Comparison of ENCODE assay signal across 20 cellular contexts in genomic region chr12:116183741-116184141, GRCh38.
DNase-seq lines count a peak whose midpoint lies in the region; FAIRE-seq and TF ChIP-seq lines count a peak whose summit lies in the region.
"Had no signal": no experiment of that assay in that cellular context is flagged by ENCODE, and none has a peak within 500 bp of the region (broad histone marks: within the 10 kb centered on the region; RNA-seq: fewer than 3 reads in every experiment).

No MANE protein-coding gene starts in this region.

- H3K27ac Mint-ChIP-seq in astrocyte (ENCODE audit: unreplicated experiment): peak overlapping the region; percentile 43
- H3K27ac Mint-ChIP-seq: activated naive CD8-positive, alpha-beta T cell treated with anti-CD3 and anti-CD28 coated beads for 36 hours; immature natural killer cell had no signal

- no peak overlapping the region for H3K27ac ChIP-seq in HEK293 (ENCODE audit: extremely low read depth, low read depth, low read length)
- no peak overlapping the region for H3K27ac ChIP-seq in astrocyte (ENCODE audit: low read depth, low read length)
- H3K27ac ChIP-seq: esophagus squamous epithelium, heart right ventricle, ovary, stomach had no signal

- H3K4me1 Mint-ChIP-seq in astrocyte (ENCODE audit: low read depth, unreplicated experiment): peaks cover 61% of the 10 kb centered on the region

- POLR2A ChIA-PET in HEK293 (lab: Yijun Ruan, JAX): interaction anchor here (0.5 kb wide), 1 partner anchor 22 kb away, joined by 3 read pairs; no protein-coding TSS in a partner anchor

- H4K20me1 ChIP-seq in astrocyte (ENCODE audit: insufficient read depth, low read length): peaks cover 98% of the 10 kb centered on the region

- TF ChIP-seq CTCF in HEK293 (tag by site-specific recombination; IDR thresholded peaks at IDR 0.05) (no peak), astrocyte (IDR thresholded peaks at IDR 0.05; ENCODE audit: insufficient read depth, low read depth, low read length) (no peak)

- no peak overlapping the region for H3K9ac ChIP-seq in astrocyte (ENCODE audit: low read length)

- CTCF ChIA-PET in HEK293 (lab: Yijun Ruan, JAX): interaction anchor here (0.5 to 1.0 kb wide), 3 partner anchors 10 to 356 kb away, joined by 3 to 6 read pairs (median 3); no protein-coding TSS in a partner anchor

- DNase-seq in D341Med (ENCODE audit: low spot score): peak; percentile 46
- peak; percentile 58 for DNase-seq in astrocyte (ENCODE audit: low read depth)
- DNase-seq in myocyte (ENCODE audit: low read depth): peak; percentile 16
- no peak for DNase-seq in activated effector memory CD4-positive, alpha-beta T cell treated with Interleukin-2 at 50 U/mL for 16 hours
- no peak for DNase-seq in NCI-H187 treated with DMSO at 0.1 percent for 48 hours (lab: John Stamatoyannopoulos, UW)
- DNase-seq in T1000 (lab: John Stamatoyannopoulos, UW): no peak
- DNase-seq: activated naive CD8-positive, alpha-beta T cell treated with anti-CD3 and anti-CD28 coated beads for 36 hours; caudate nucleus; COR-L47; effector CD4-positive, alpha-beta T cell; esophagus squamous epithelium; heart right ventricle; immature natural killer cell; NCI-H1417 treated with DMSO at 0.1 percent for 48 hours; NCI-H2171; ovary; RPMI8226; stimulated activated CD4-positive, alpha-beta T cell treated with anti-CD3 and anti-CD28 coated beads, Interleukin-2, amount 100 ng/mL, for 24 hours; stomach had no signal

- H3K4me2 ChIP-seq in astrocyte (ENCODE audit: low read length): no peak overlapping the region

- H3K9me3 ChIP-seq in HEK293 (ENCODE audit: control insufficient read depth, insufficient read depth, low read depth, low read length): no peaks in the 10 kb centered on the region
- no peaks in the 10 kb centered on the region for H3K9me3 ChIP-seq in astrocyte (ENCODE audit: insufficient read depth, low read depth, low read length)
- H3K9me3 ChIP-seq: esophagus squamous epithelium, heart right ventricle, ovary, stomach had no signal

- no peaks in the 10 kb centered on the region for H3K9me3 Mint-ChIP-seq in astrocyte (ENCODE audit: unreplicated experiment)
- H3K9me3 Mint-ChIP-seq: activated naive CD8-positive, alpha-beta T cell treated with anti-CD3 and anti-CD28 coated beads for 36 hours; immature natural killer cell had no signal

- no peaks in the 10 kb centered on the region; a peak in 1 of 3 replicates for H3K36me3 ChIP-seq in HEK293 (ENCODE audit: control insufficient read depth in 2 of 2, insufficient read depth in 1 of 2, low read length in 2 of 2)
- no peaks in the 10 kb centered on the region for H3K36me3 ChIP-seq in astrocyte (ENCODE audit: insufficient read depth, low read length)
- H3K36me3 ChIP-seq: esophagus squamous epithelium, heart right ventricle, ovary, stomach had no signal

- H3K27me3 ChIP-seq in astrocyte (ENCODE audit: insufficient read depth, low read length): no peaks in the 10 kb centered on the region
- H3K27me3 ChIP-seq: esophagus squamous epithelium, heart right ventricle, ovary, stomach had no signal

- no peak overlapping the region for H2AFZ ChIP-seq in astrocyte (ENCODE audit: low read depth, low read length)

- FAIRE-seq in astrocyte (lab: Jason Lieb, UNC): no peak

- H3K79me2 ChIP-seq in astrocyte (ENCODE audit: insufficient read depth, low read length): peaks cover 99% of the 10 kb centered on the region

- no peaks in the 10 kb centered on the region for H3K36me3 Mint-ChIP-seq in astrocyte (ENCODE audit: low read depth, unreplicated experiment)
- H3K36me3 Mint-ChIP-seq: immature natural killer cell had no signal

- H3K4me3 ChIP-seq in HEK293 (ENCODE audit: low read depth, low read length) (no peak overlapping the region), astrocyte (ENCODE audit: insufficient read depth, low read depth, low read length) (no peak overlapping the region)
- H3K4me3 ChIP-seq: esophagus squamous epithelium, heart right ventricle, ovary, stomach had no signal

- no peaks in the 10 kb centered on the region for H3K27me3 Mint-ChIP-seq in astrocyte (ENCODE audit: low read depth, unreplicated experiment)
- H3K27me3 Mint-ChIP-seq: activated naive CD8-positive, alpha-beta T cell treated with anti-CD3 and anti-CD28 coated beads for 36 hours had no signal

- H3K4me1 ChIP-seq in HEK293 (ENCODE audit: control insufficient read depth, insufficient read depth, low read length) (peaks cover 18% of the 10 kb centered on the region), astrocyte (ENCODE audit: insufficient read depth, low read length) (peaks cover 12% of the 10 kb centered on the region)

- H3K4me3 Mint-ChIP-seq in astrocyte (ENCODE audit: unreplicated experiment): no peak overlapping the region
- H3K4me3 Mint-ChIP-seq: activated naive CD8-positive, alpha-beta T cell treated with anti-CD3 and anti-CD28 coated beads for 36 hours; immature natural killer cell had no signal

TF ChIP-seq in HEK293, 187 proteins besides CTCF, POLR2A, EP300 and RAD21:
- TF ChIP-seq ZNF571 (tag by site-specific recombination; IDR thresholded peaks at IDR 0.05) (no peak), ZNF776 (tag by site-specific recombination; IDR thresholded peaks at IDR 0.05; ENCODE audit: borderline replicate concordance) (no peak), MYNN (tag by site-specific recombination; IDR thresholded peaks at IDR 0.05; ENCODE audit: borderline replicate concordance) (no peak), ZNF623 (tag by site-specific recombination; IDR thresholded peaks at IDR 0.05) (no peak), ZNF211 (tag by site-specific recombination; IDR thresholded peaks at IDR 0.05; ENCODE audit: low read depth) (no peak), ZNF354C (tag by site-specific recombination; IDR thresholded peaks at IDR 0.05; ENCODE audit: borderline replicate concordance, low read depth) (no peak), OSR2 (tag by site-specific recombination; IDR thresholded peaks at IDR 0.05) (peak; percentile 69), ZNF785 (tag by site-specific recombination; IDR thresholded peaks at IDR 0.05) (no peak), ZNF175 (tag by site-specific recombination; IDR thresholded peaks at IDR 0.05) (no peak), ZNF324 (tag by site-specific recombination; IDR thresholded peaks at IDR 0.05) (no peak), ZNF366 (tag by site-specific recombination; conservative IDR thresholded peaks at IDR 0.05) (no peak), ZNF560 (tag by site-specific recombination; IDR thresholded peaks at IDR 0.05; ENCODE audit: borderline replicate concordance) (no peak), ZBTB1 (tag by site-specific recombination; IDR thresholded peaks at IDR 0.05) (no peak), ZNF629 (tag by site-specific recombination; IDR thresholded peaks at IDR 0.05) (no peak), ZNF521 (tag by site-specific recombination; IDR thresholded peaks at IDR 0.05) (no peak), ZSCAN16 (tag by site-specific recombination; IDR thresholded peaks at IDR 0.05) (no peak), ZNF248 (tag by site-specific recombination; IDR thresholded peaks at IDR 0.05) (no peak), SP3 (tag by site-specific recombination; IDR thresholded peaks at IDR 0.05) (no peak), ZBTB17 (tag by site-specific recombination; IDR thresholded peaks at IDR 0.05) (no peak), ZSCAN4 (tag by site-specific recombination; IDR thresholded peaks at IDR 0.05) (peak; percentile 67), ZNF274 (IDR thresholded peaks at IDR 0.05; ENCODE audit: low read length) (no peak), ZNF274 (tag by site-specific recombination; IDR thresholded peaks at IDR 0.05; ENCODE audit: borderline replicate concordance) (no peak), ZNF169 (tag by site-specific recombination; IDR thresholded peaks at IDR 0.05) (no peak), ZNF140 (tag by site-specific recombination; IDR thresholded peaks at IDR 0.05) (no peak), ZFP3 (tag by site-specific recombination; IDR thresholded peaks at IDR 0.05; ENCODE audit: low read depth) (no peak), SALL2 (tag by site-specific recombination; IDR thresholded peaks at IDR 0.05; ENCODE audit: borderline replicate concordance) (no peak), GFI1B (tag by site-specific recombination; IDR thresholded peaks at IDR 0.05) (0 out of 2 replicates have a peak, but pooled peaks have one; percentile 26)

Comparison
In these comparisons a context has a peak if more than half of its experiments do, and no peak if none do; other contexts are left out.
1. DNase-seq: peak in D341Med (single experiment), astrocyte (single experiment) and myocyte (single experiment); none in activated effector memory CD4-positive, alpha-beta T cell treated with Interleukin-2 at 50 U/mL for 16 hours (single experiment), NCI-H187 treated with DMSO at 0.1 percent for 48 hours (single experiment) and T1000 (single experiment).